In the genomic region with DNA sequence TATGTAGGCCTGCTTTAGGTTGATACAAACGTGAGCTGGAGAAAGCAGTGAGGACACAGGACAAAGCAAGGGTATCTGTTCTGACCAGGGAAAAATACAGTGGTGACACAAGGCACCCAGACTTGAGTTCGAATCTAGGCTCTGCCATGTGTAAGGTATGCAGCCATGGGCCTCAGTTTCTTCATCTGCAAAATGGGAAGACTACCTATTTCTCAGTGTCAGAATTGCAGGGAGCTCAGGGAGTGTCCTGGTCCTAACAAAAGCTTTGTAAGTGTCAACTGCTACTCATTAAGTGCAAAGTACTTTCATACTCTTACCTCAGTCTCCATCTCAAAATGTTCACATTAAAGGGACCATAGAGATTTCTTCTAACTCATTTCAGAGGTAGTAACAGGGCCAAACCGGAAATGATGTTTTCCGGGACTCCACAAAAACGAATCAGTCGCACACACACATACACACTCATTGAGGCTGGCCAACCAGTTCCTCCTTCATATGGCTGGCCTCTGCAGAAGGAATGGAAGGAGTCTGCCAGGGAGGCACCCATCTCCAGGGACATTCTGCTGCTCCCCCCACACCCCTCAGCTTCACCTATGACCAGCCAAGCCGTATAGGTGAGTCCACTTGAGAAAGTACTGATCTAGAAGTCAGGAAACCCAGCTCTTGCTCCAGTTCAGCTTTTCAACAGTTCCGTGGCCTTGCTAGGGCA, we compare ENCODE assay signal across 8 cellular contexts. TPM values are rescaled to one million over a fixed set of nuclear protein-coding genes. Genes with fewer than 3 reads are reported as not detected.
DNase-seq lines count a peak whose midpoint lies in the region; ATAC-seq, FAIRE-seq and TF ChIP-seq lines count a peak whose summit lies in the region.

No MANE protein-coding gene starts in this region.

- peaks cover 53% of the 10 kb centered on the region for H3K4me1 Mint-ChIP-seq in MCF 10A (ENCODE audit: insufficient read depth, unreplicated experiment)
- H3K4me1 Mint-ChIP-seq in WTC11, result peaks cover 98% of the 10 kb centered on the region

- DNase-seq in breast epithelium (ENCODE audit: low spot score in 2 of 2), result no peak
- DNase-seq in MCF 10A (ENCODE audit: unreplicated experiment), result no peak
- no peak for DNase-seq in WTC11 (ENCODE audit: low spot score)
- no peak for DNase-seq in kidney
- DNase-seq in tibial nerve (ENCODE audit: low spot score in 2 of 2), result no peak
- no peak for DNase-seq in SW 1271 (lab: John Stamatoyannopoulos, UW)
- DNase-seq in NCI-H187 treated with DMSO at 0.1 percent for 48 hours (lab: John Stamatoyannopoulos, UW), result no peak
- no peak for DNase-seq in prostate gland (ENCODE audit: low spot score)

- no peak for TF ChIP-seq CTCF in breast epithelium (IDR thresholded peaks at IDR 0.05)
- TF ChIP-seq CTCF in MCF 10A (IDR thresholded peaks at IDR 0.05; ENCODE audit: unreplicated experiment), result no peak
- no peak for TF ChIP-seq CTCF in WTC11 (IDR thresholded peaks at IDR 0.05)
- no peak for TF ChIP-seq CTCF in kidney (IDR thresholded peaks at IDR 0.05; ENCODE audit: borderline replicate concordance, extremely low read depth, insufficient read depth)
- no peak for TF ChIP-seq CTCF in tibial nerve (IDR thresholded peaks at IDR 0.05)
- no peak for TF ChIP-seq CTCF in prostate gland (IDR thresholded peaks at IDR 0.05)

- TF ChIP-seq POLR2A in breast epithelium (IDR thresholded peaks at IDR 0.05) (no peak), tibial nerve (IDR thresholded peaks at IDR 0.05) (no peak), prostate gland (IDR thresholded peaks at IDR 0.05) (no peak)

- POLR2A ChIA-PET in MCF 10A (lab: Yijun Ruan, JAX), result interaction anchor here (0.6 to 3.4 kb wide), 6 partner anchors 8 to 67 kb away, joined by 3 to 17 read pairs (median 4); a partner anchor contains a TSS
- POLR2A ChIA-PET in WTC11 (lab: Charles Lee), result interaction anchor here (0.6 to 7.8 kb wide), 4 partner anchors 7 to 91 kb away, joined by 3 to 134 read pairs (median 21); a partner anchor contains a TSS

- H3K9me3 ChIP-seq in breast epithelium (no peaks in the 10 kb centered on the region), kidney (ENCODE audit: control insufficient read depth in 1 of 2, low read length in 2 of 2) (no peaks in the 10 kb centered on the region), tibial nerve (no peaks in the 10 kb centered on the region), prostate gland (no peaks in the 10 kb centered on the region)

- 24 to 25% methylated on average over 8 of the region's 8 CpGs for WGBS in tibial nerve, 2 donors
- WGBS in prostate gland, result 45% methylated on average over 8 of the region's 8 CpGs

- peak overlapping the region; percentile 71 to 72 for H3K27ac ChIP-seq in breast epithelium
- peak overlapping the region; percentile 18 to 29 for H3K27ac ChIP-seq in kidney (ENCODE audit: low read depth in 2 of 2, low read length in 2 of 2)
- peak overlapping the region in 3 of 4 donors; percentile 48 to 100 (median 67) for H3K27ac ChIP-seq in tibial nerve
- peak overlapping the region in 1 of 2 donors; percentile 3 for H3K27ac ChIP-seq in prostate gland

- no peaks in the 10 kb centered on the region for H3K9me3 Mint-ChIP-seq in MCF 10A (ENCODE audit: unreplicated experiment)
- H3K9me3 Mint-ChIP-seq in WTC11, result no peaks in the 10 kb centered on the region

- H3K9ac ChIP-seq in kidney (ENCODE audit: low read length in 2 of 2), result no peak overlapping the region

- H3K36me3 ChIP-seq in breast epithelium, result no peaks in the 10 kb centered on the region
- H3K36me3 ChIP-seq in kidney (ENCODE audit: control insufficient read depth in 1 of 2, insufficient read depth in 2 of 2, low read length in 2 of 2), result no peaks in the 10 kb centered on the region
- H3K36me3 ChIP-seq in tibial nerve, result peaks cover 0 to 7% (median 0%) of the 10 kb centered on the region in 3 donors
- no peaks in the 10 kb centered on the region for H3K36me3 ChIP-seq in prostate gland

- CTCF ChIA-PET in MCF 10A (lab: Yijun Ruan, JAX) (interaction anchor here (0.7 to 1.3 kb wide), 2 partner anchors 63 to 65 kb away, joined by 3 to 5 read pairs; no protein-coding TSS in a partner anchor), WTC11 (lab: Charles Lee) (interaction anchor here (0.6 to 4.6 kb wide), 6 partner anchors 8 to 51 kb away, joined by 3 to 27 read pairs (median 6); a partner anchor contains a TSS)

- H3K36me3 Mint-ChIP-seq in MCF 10A (ENCODE audit: insufficient read depth, unreplicated experiment) (peaks cover 9% of the 10 kb centered on the region), WTC11 (no peaks in the 10 kb centered on the region)

- intact Hi-C loops in breast epithelium (cut with DNase I; ENCODE audit: low total_unique reads), result loop anchor here (5.0 kb wide), 1 partner anchor 59 kb away; no protein-coding TSS in a partner anchor
- intact Hi-C loops in MCF 10A (cut with micrococcal nuclease), result no loop called here
- intact Hi-C loops in kidney (cut with DNase I), result no loop called here
- intact Hi-C loops in prostate gland (cut with DNase I), result no loop called here

- no peak for FAIRE-seq in kidney (lab: Jason Lieb, UNC)

- H3K27ac Mint-ChIP-seq in MCF 10A (ENCODE audit: low read depth, unreplicated experiment) (no peak overlapping the region), WTC11 (peak overlapping the region; percentile 91)

- ATAC-seq in WTC11, result no peak

- H3K27me3 Mint-ChIP-seq in MCF 10A (ENCODE audit: insufficient read depth, unreplicated experiment), result no peaks in the 10 kb centered on the region
- no peaks in the 10 kb centered on the region for H3K27me3 Mint-ChIP-seq in WTC11 (ENCODE audit: low read depth)

- TF ChIP-seq EP300 in tibial nerve (IDR thresholded peaks at IDR 0.05), result peak in 1 of 2 donors; percentile 24

- H3K4me1 ChIP-seq in breast epithelium (peaks cover 23 to 88% of the 10 kb centered on the region in 2 donors), kidney (ENCODE audit: control insufficient read depth in 1 of 2, insufficient read depth in 1 of 2, low read depth in 1 of 2, low read length in 2 of 2) (peaks cover 83 to 87% of the 10 kb centered on the region in 2 donors), tibial nerve (peaks cover 15 to 100% (median 99%) of the 10 kb centered on the region in 4 donors), prostate gland (replicated peaks) (peaks cover 61% of the 10 kb centered on the region)

- BruUV-seq in MCF 10A (replicated peaks; lab: Mats Ljungman, UMichigan), result no TSS peak

- H3K4me3 ChIP-seq in breast epithelium (peak overlapping the region in 2 of 3 donors; percentile 3 to 80), kidney (ENCODE audit: low read length in 2 of 2) (peak overlapping the region; percentile 11 to 14), tibial nerve (peak overlapping the region in 1 of 4 donors; percentile 23), prostate gland (no peak overlapping the region)

- H3K4me3 Mint-ChIP-seq in MCF 10A (ENCODE audit: unreplicated experiment), result no peak overlapping the region
- peak overlapping the region; percentile 12; the same call in 1 of the 2 replicates for H3K4me3 Mint-ChIP-seq in WTC11

- H3K27me3 ChIP-seq in breast epithelium, result no peaks in the 10 kb centered on the region
- H3K27me3 ChIP-seq in tibial nerve, result no peaks in the 10 kb centered on the region
- H3K27me3 ChIP-seq in prostate gland (replicated peaks; ENCODE audit: insufficient read depth), result no peaks in the 10 kb centered on the region

TF ChIP-seq in WTC11, 78 proteins besides CTCF, POLR2A, EP300 and RAD21:
- TF ChIP-seq, protein P1, sequence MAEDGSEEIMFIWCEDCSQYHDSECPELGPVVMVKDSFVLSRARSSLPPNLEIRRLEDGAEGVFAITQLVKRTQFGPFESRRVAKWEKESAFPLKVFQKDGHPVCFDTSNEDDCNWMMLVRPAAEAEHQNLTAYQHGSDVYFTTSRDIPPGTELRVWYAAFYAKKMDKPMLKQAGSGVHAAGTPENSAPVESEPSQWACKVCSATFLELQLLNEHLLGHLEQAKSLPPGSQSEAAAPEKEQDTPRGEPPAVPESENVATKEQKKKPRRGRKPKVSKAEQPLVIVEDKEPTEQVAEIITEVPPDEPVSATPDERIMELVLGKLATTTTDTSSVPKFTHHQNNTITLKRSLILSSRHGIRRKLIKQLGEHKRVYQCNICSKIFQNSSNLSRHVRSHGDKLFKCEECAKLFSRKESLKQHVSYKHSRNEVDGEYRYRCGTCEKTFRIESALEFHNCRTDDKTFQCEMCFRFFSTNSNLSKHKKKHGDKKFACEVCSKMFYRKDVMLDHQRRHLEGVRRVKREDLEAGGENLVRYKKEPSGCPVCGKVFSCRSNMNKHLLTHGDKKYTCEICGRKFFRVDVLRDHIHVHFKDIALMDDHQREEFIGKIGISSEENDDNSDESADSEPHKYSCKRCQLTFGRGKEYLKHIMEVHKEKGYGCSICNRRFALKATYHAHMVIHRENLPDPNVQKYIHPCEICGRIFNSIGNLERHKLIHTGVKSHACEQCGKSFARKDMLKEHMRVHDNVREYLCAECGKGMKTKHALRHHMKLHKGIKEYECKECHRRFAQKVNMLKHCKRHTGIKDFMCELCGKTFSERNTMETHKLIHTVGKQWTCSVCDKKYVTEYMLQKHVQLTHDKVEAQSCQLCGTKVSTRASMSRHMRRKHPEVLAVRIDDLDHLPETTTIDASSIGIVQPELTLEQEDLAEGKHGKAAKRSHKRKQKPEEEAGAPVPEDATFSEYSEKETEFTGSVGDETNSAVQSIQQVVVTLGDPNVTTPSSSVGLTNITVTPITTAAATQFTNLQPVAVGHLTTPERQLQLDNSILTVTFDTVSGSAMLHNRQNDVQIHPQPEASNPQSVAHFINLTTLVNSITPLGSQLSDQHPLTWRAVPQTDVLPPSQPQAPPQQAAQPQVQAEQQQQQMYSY (CRISPR knock-in tag; IDR thresholded peaks at IDR 0.05), result peak; percentile 67
- TF ChIP-seq ELF4 (CRISPR knock-in tag; IDR thresholded peaks at IDR 0.05; ENCODE audit: low read depth) (no peak), TCF7 (CRISPR knock-in tag; IDR thresholded peaks at IDR 0.05; ENCODE audit: low read depth) (no peak)

RNA-seq across cellular contexts. Expression of a gene that starts 7.8 kb away (rescaled TPM):
- total RNA-seq in breast epithelium (100 to 1,000 TPM; 144 to 175 (median 167) TPM), MCF 10A (2022) (73.4 and 76.5 TPM in 2 replicates), WTC11 (2021) (97.0 to 122 TPM (median 101 TPM) in 3 replicates), kidney (198 TPM), tibial nerve (100 to 1,000 TPM; 117 to 141 (median 123) TPM), prostate gland (100 to 1,000 TPM in 1 of 2 donors, 10 to 100 TPM in 1; 99.2 to 159 TPM)
- polyA plus RNA-seq in kidney (ENCODE audit: insufficient read depth, low read depth, low replicate concordance), result 46.0 TPM

RNA-seq across cellular contexts. Expression of a gene that starts 20.2 kb away (rescaled TPM):
- total RNA-seq in breast epithelium (10 to 100 TPM in 1 of 3 donors, 1 to 10 TPM in 2; 3.8 to 17.7 (median 8.8) TPM), MCF 10A (2022) (1.7 and 1.9 TPM in 2 replicates), WTC11 (2021) (0.42 to 0.78 TPM (median 0.57 TPM) in 3 replicates), kidney (7.7 TPM), tibial nerve (1 to 10 TPM; 2.3 to 4.2 (median 3.3) TPM), prostate gland (1 to 10 TPM; 3.1 to 3.5 TPM)
- polyA plus RNA-seq in kidney (ENCODE audit: insufficient read depth, low read depth, low replicate concordance), result 4.1 TPM

RNA-seq across cellular contexts. Expression of a gene that starts 56.2 kb away (rescaled TPM):
- total RNA-seq in breast epithelium (10 to 100 TPM; 17.9 to 30.8 (median 27.2) TPM), MCF 10A (2022) (28.4 and 32.6 TPM in 2 replicates), WTC11 (2021) (48.6 to 49.5 TPM (median 48.7 TPM) in 3 replicates), kidney (32.8 TPM), tibial nerve (10 to 100 TPM; 13.5 to 23.2 (median 22.4) TPM), prostate gland (10 to 100 TPM; 24.3 to 39.6 TPM)
- 84.6 TPM for polyA plus RNA-seq in kidney (ENCODE audit: insufficient read depth, low read depth, low replicate concordance)

Comparison
In these comparisons a context has a peak if more than half of its experiments do, and no peak if none do; other contexts are left out.
1. H3K4me3 ChIP-seq: peak in breast epithelium (2 of 3) and kidney (2 of 2); none in prostate gland (0 of 2).